8 cellular contexts compared by ENCODE assay signal in genomic region chr1:6438047-6438525, GRCh38. TPM values are rescaled to one million over a fixed set of nuclear protein-coding genes. Genes with fewer than 3 reads are reported as not detected.
DNase-seq lines count a peak whose midpoint lies in the region; ATAC-seq, FAIRE-seq and TF ChIP-seq lines count a peak whose summit lies in the region.

No MANE protein-coding gene starts in this region.

- H3K4me3 Mint-ChIP-seq in MCF 10A (ENCODE audit: unreplicated experiment) = no peak overlapping the region

- H3K27me3 Mint-ChIP-seq in MCF 10A (ENCODE audit: insufficient read depth, unreplicated experiment) = no peaks in the 10 kb centered on the region

- no peak for ATAC-seq in GM18868 (IDR thresholded peaks at IDR 0.05; ENCODE audit: unreplicated experiment)

- CTCF ChIA-PET in AG04449 (lab: Yijun Ruan, JAX) = interaction anchor here (0.6 to 6.8 kb wide), 43 partner anchors 9 to 363 kb away, joined by 3 to 107 read pairs (median 4); partner anchors contain the start of genes ESPN, HES2 and HES3
- CTCF ChIA-PET in MCF 10A (lab: Yijun Ruan, JAX) = interaction anchor here (0.6 to 7.2 kb wide), 31 partner anchors 10 to 319 kb away, joined by 3 to 118 read pairs (median 6); partner anchors contain the start of genes HES2 and PLEKHG5

- FAIRE-seq in GM19239 (lab: Jason Lieb, UNC) = peak; percentile 47

- DNase-seq in AG04449 (ENCODE audit: low read depth, low spot score) (no peak), GM19239 (ENCODE audit: insufficient read length, low spot score) (peak; percentile 94), NCI-H1930 (lab: John Stamatoyannopoulos, UW) (peak; percentile 38 to 56), MCF 10A (ENCODE audit: unreplicated experiment) (peak; percentile 77), kidney glomerular epithelial cell (lab: John Stamatoyannopoulos, UW) (peak; percentile 25)
- peak; percentile 79 for DNase-seq in stimulated activated CD4-positive, alpha-beta T cell treated with anti-CD3 and anti-CD28 coated beads, Interleukin-4, amount 100 ng/mL, for 24 hours

- H3K4me1 Mint-ChIP-seq in MCF 10A (ENCODE audit: insufficient read depth, unreplicated experiment) = peaks cover 13% of the 10 kb centered on the region

- TF ChIP-seq CTCF in AG04449 (IDR thresholded peaks at IDR 0.05; ENCODE audit: insufficient read depth, low read length, missing control alignments) = peak; percentile 88
- TF ChIP-seq CTCF in VCaP (conservative IDR thresholded peaks at IDR 0.05) = peak; percentile 97
- TF ChIP-seq CTCF in MCF 10A (IDR thresholded peaks at IDR 0.05; ENCODE audit: unreplicated experiment) = peak; percentile 89

- H3K27ac ChIP-seq in VCaP = no peak overlapping the region

- POLR2A ChIA-PET in AG04449 (lab: Yijun Ruan, JAX) (no interaction called here), MCF 10A (lab: Yijun Ruan, JAX) (interaction anchor here (0.9 to 2.8 kb wide), 8 partner anchors 10 to 240 kb away, joined by 3 to 21 read pairs (median 6); partner anchors contain the start of gene HES2)

- H3K9me3 Mint-ChIP-seq in MCF 10A (ENCODE audit: unreplicated experiment) = no peaks in the 10 kb centered on the region

- no peak overlapping the region for H3K4me3 ChIP-seq in AG04449 (ENCODE audit: low read depth, low read length)

- intact Hi-C loops in MCF 10A (cut with micrococcal nuclease) = loop anchor here (1.0 to 2.0 kb wide), 3 partner anchors 15 to 191 kb away; no protein-coding TSS in a partner anchor

- no TSS peak for BruUV-seq in MCF 10A (replicated peaks; lab: Mats Ljungman, UMichigan)

- no peak overlapping the region for H3K27ac Mint-ChIP-seq in MCF 10A (ENCODE audit: low read depth, unreplicated experiment)

- H3K36me3 Mint-ChIP-seq in MCF 10A (ENCODE audit: insufficient read depth, unreplicated experiment) = no peaks in the 10 kb centered on the region

RNA-seq across cellular contexts. Expression of gene ESPN, which starts 13.5 kb away (rescaled TPM):
- total RNA-seq in MCF 10A (2022) = 0.68 TPM in 1 of 2 replicates, not detected in the other

RNA-seq across cellular contexts. Expression of gene HES2, which starts 18.4 kb away (rescaled TPM):
- 5.0 and 7.6 TPM in 2 replicates for total RNA-seq in MCF 10A (2022)

RNA-seq across cellular contexts. Expression of gene TNFRSF25, which starts 27.9 kb away (rescaled TPM):
- total RNA-seq in MCF 10A (2022) = 27.6 and 33.7 TPM in 2 replicates

RNA-seq across cellular contexts. Expression of gene ACOT7, which starts 44.5 kb away (rescaled TPM):
- total RNA-seq in MCF 10A (2022) = 110 and 117 TPM in 2 replicates

RNA-seq across cellular contexts. Expression of gene PLEKHG5, which starts 53.4 kb away (rescaled TPM):
- 32.3 and 35.9 TPM in 2 replicates for total RNA-seq in MCF 10A (2022)
